In the genomic region with DNA sequence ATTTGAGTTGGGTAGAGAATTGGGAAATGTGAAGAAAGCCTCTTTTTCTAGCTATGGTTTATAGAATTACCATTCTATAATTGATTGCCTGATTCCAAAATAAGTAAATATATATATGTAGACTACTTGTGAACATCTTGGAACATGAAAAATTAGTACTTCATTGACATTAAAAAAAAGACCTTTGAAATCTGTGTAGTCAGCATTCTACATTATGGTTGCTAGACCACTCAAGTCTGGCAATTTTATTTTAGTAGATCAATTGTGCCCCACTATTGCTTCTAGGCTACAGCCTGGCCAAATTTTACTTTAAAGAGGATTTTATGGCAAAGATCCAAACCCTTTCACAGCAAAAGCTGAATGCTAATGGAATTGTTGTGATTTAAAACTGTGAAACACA, we compare ENCODE assay signal across 7 cellular contexts.
"Had no signal": no experiment of that assay in that cellular context is flagged by ENCODE, and none has a peak within 500 bp of the region (broad histone marks: within the 10 kb centered on the region; RNA-seq: fewer than 3 reads in every experiment).

No MANE protein-coding gene starts in this region.

- DNase-seq: H9, HCEC 1CT, KG1 had no signal

- H3K27ac ChIP-seq: HL-60 had no signal

- H3K4me2 ChIP-seq: GM23338 had no signal

- FAIRE-seq: H1, H54 had no signal

- ATAC-seq: GM23338 had no signal

- H3K4me3 ChIP-seq: GM23338 had no signal

- H2AFZ ChIP-seq: GM23338 had no signal
